Comparison of ENCODE assay signal across 9 cellular contexts in genomic region chr5:150122158-150122510, GRCh38. TPM values are rescaled to one million over a fixed set of nuclear protein-coding genes. Genes with fewer than 3 reads are reported as not detected.
A peak's percentile ranks its signal among the peaks of the same experiment; 100 is the strongest.
DNase-seq lines count a peak whose midpoint lies in the region; ATAC-seq, FAIRE-seq and TF ChIP-seq lines count a peak whose summit lies in the region.
"Had no signal": no experiment of that assay in that cellular context is flagged by ENCODE, and none has a peak within 500 bp of the region (broad histone marks: within the 10 kb centered on the region; RNA-seq: fewer than 3 reads in every experiment).

No MANE protein-coding gene starts in this region.

- H3K4me1 Mint-ChIP-seq in T-helper 2 cell treated with Interferon-gamma antibody and Interleukin-4, amounts not matched to agents 5 μg/mL and 100 μg/mL, for 36 hours (ENCODE audit: low read depth) = peaks cover 3% of the 10 kb centered on the region

- no peak overlapping the region for H3K4me3 Mint-ChIP-seq in T-helper 2 cell treated with Interferon-gamma antibody and Interleukin-4, amounts not matched to agents 5 μg/mL and 100 μg/mL, for 36 hours

- DNase-seq in stimulated activated CD4-positive, alpha-beta T cell treated with anti-CD3 and anti-CD28 coated beads, Interleukin-15, amount 100 ng/mL, for 24 hours = peak; percentile 30
- DNase-seq in stimulated activated CD4-positive, alpha-beta T cell treated with anti-CD3 and anti-CD28 coated beads, Interleukin-4, amount 100 ng/mL, for 24 hours = no peak
- DNase-seq in T-helper 2 cell treated with Interferon-gamma antibody and Interleukin-4, amounts not matched to agents 5 μg/mL and 100 μg/mL, for 36 hours (ENCODE audit: low spot score) = peak; percentile 17
- DNase-seq in kidney (peak; percentile 25), C1 segment of cervical spinal cord (lab: John Stamatoyannopoulos, UW) (no peak), NCI-H146 (lab: John Stamatoyannopoulos, UW) (no peak)

- no peak overlapping the region for H3K9ac ChIP-seq in kidney (ENCODE audit: low read length in 2 of 2)

- peak overlapping the region; percentile 77 for H3K27ac Mint-ChIP-seq in T-helper 2 cell treated with Interferon-gamma antibody and Interleukin-4, amounts not matched to agents 5 μg/mL and 100 μg/mL, for 36 hours

- intact Hi-C loops in kidney (cut with DNase I) = no loop called here

- H3K4me1 ChIP-seq in kidney (ENCODE audit: control insufficient read depth in 1 of 2, insufficient read depth in 1 of 2, low read depth in 1 of 2, low read length in 2 of 2) = no peaks in the 10 kb centered on the region

- no peaks in the 10 kb centered on the region for H3K27me3 Mint-ChIP-seq in T-helper 2 cell treated with Interferon-gamma antibody and Interleukin-4, amounts not matched to agents 5 μg/mL and 100 μg/mL, for 36 hours (ENCODE audit: low read depth)

- no peaks in the 10 kb centered on the region for H3K36me3 Mint-ChIP-seq in T-helper 2 cell treated with Interferon-gamma antibody and Interleukin-4, amounts not matched to agents 5 μg/mL and 100 μg/mL, for 36 hours (ENCODE audit: low read depth)

- H3K27ac ChIP-seq in kidney (ENCODE audit: low read depth in 2 of 2, low read length in 2 of 2) = no peak overlapping the region

- no peaks in the 10 kb centered on the region for H3K9me3 Mint-ChIP-seq in T-helper 2 cell treated with Interferon-gamma antibody and Interleukin-4, amounts not matched to agents 5 μg/mL and 100 μg/mL, for 36 hours

- FAIRE-seq in kidney (lab: Jason Lieb, UNC) = no peak
- FAIRE-seq: astrocyte had no signal

- ATAC-seq in HG03175 (IDR thresholded peaks at IDR 0.05; ENCODE audit: unreplicated experiment) (peak; percentile 80), HG02884 (IDR thresholded peaks at IDR 0.05; ENCODE audit: unreplicated experiment) (no peak)

- H3K36me3 ChIP-seq in kidney (ENCODE audit: control insufficient read depth in 1 of 2, insufficient read depth in 2 of 2, low read length in 2 of 2) = no peaks in the 10 kb centered on the region

- no peaks in the 10 kb centered on the region for H3K9me3 ChIP-seq in kidney (ENCODE audit: control insufficient read depth in 1 of 2, low read length in 2 of 2)

- H3K4me3 ChIP-seq in kidney (ENCODE audit: low read length in 2 of 2) = no peak overlapping the region

- TF ChIP-seq CTCF in kidney (IDR thresholded peaks at IDR 0.05; ENCODE audit: borderline replicate concordance, extremely low read depth, insufficient read depth) = no peak

RNA-seq across cellular contexts. Expression of gene PDGFRB, which starts 33.5 kb away (rescaled TPM):
- 104 TPM for total RNA-seq in kidney
- polyA plus RNA-seq in kidney (ENCODE audit: insufficient read depth, low read depth, low replicate concordance) = 50.4 TPM

RNA-seq across cellular contexts. Expression of gene CSF1R, which starts 35.8 kb away (rescaled TPM):
- total RNA-seq in kidney = 55.8 TPM
- 7.5 TPM for polyA plus RNA-seq in kidney (ENCODE audit: insufficient read depth, low read depth, low replicate concordance)

RNA-seq across cellular contexts. Expression of gene CDX1, which starts 44.4 kb away (rescaled TPM):
- total RNA-seq in kidney = not detected
- polyA plus RNA-seq in kidney (ENCODE audit: insufficient read depth, low read depth, low replicate concordance) = 0.39 TPM
- total RNA-seq: astrocyte had no signal

Comparison
In these comparisons a context has a peak if more than half of its experiments do, and no peak if none do; other contexts are left out.
1. DNase-seq: peak in stimulated activated CD4-positive, alpha-beta T cell treated with anti-CD3 and anti-CD28 coated beads, Interleukin-15, amount 100 ng/mL, for 24 hours (single experiment), T-helper 2 cell treated with Interferon-gamma antibody and Interleukin-4, amounts not matched to agents 5 μg/mL and 100 μg/mL, for 36 hours (single experiment) and kidney (single experiment); none in stimulated activated CD4-positive, alpha-beta T cell treated with anti-CD3 and anti-CD28 coated beads, Interleukin-4, amount 100 ng/mL, for 24 hours (single experiment), C1 segment of cervical spinal cord (0 of 14) and NCI-H146 (single experiment).